1 cellular context compared by ENCODE assay signal in the genomic region with DNA sequence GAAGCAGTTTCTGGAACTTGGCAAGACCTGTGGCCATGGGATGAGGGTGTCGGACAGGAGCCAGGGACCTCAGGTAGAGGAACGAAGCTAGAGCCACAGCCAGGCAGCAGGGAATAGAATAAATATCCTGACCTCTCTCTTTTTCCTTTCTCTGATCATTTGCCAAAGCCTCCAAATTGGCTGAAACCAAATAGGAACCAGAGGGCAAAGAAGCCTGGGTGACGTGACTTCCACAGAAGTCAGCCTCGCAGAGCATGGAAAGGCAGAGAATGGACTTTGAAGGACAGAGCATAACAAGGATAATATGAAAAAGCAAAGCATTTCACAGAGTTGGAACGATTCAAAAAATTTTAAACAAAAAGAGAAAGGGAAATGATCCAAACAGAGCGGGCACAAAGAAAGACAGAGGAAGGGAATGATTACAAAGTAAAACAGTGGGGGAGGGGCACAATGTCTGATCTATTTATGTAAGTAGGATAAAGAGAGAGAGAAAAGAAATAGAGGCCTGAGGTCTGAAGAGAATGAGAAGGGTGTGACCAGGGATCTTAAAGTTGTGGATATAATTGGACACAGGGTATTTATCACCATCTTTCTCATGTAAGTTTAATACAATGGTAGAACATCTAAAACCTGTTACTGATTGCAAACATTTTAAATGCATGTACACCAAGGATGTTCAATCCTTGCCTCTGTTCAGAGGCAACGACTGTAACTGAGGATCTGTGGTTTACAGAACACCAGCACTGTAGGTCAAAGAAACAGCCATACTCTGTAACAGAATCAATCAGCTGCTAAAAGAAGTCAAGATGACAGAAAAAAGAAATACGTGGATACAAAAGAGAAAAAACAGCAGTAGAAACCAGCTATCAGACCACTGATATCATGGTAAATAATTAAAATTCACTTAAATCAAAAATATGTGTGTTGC.
TF ChIP-seq lines count a peak whose summit lies in the region.

No MANE protein-coding gene starts in this region.

TF ChIP-seq in endothelial cell of umbilical vein, 7 proteins besides CTCF, POLR2A, EP300 and RAD21:
- TF ChIP-seq MYC (IDR thresholded peaks at IDR 0.05; ENCODE audit: low read depth, low read length) (no peak), GATA2 (IDR thresholded peaks at IDR 0.05; ENCODE audit: insufficient read depth, insufficient read length, low read depth, low read length) (no peak), POLR2AphosphoS5 (IDR thresholded peaks at IDR 0.05; ENCODE audit: insufficient read depth, low read depth, low read length) (no peak), FOS (IDR thresholded peaks at IDR 0.05; ENCODE audit: borderline replicate concordance, insufficient read depth, low read length) (no peak), JUN (IDR thresholded peaks at IDR 0.05; ENCODE audit: borderline replicate concordance, insufficient read depth, insufficient read length, low read depth) (no peak), EZH2 (IDR thresholded peaks at IDR 0.05; ENCODE audit: borderline replicate concordance, low read depth, low read length, severe bottlenecking) (no peak)
- TF ChIP-seq, protein P1, sequence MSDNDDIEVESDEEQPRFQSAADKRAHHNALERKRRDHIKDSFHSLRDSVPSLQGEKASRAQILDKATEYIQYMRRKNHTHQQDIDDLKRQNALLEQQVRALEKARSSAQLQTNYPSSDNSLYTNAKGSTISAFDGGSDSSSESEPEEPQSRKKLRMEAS (IDR thresholded peaks at IDR 0.05; ENCODE audit: insufficient read depth, insufficient read length), result no peak
TF ChIP-seq in endothelial cell of umbilical vein: peak in this region for 0.
